In genomic region chr10:18378766-18379165, GRCh38 we compare ENCODE assay signal across 11 cellular contexts.
"Had no signal": no experiment of that assay in that cellular context is flagged by ENCODE, and none has a peak within 500 bp of the region (broad histone marks: within the 10 kb centered on the region; RNA-seq: fewer than 3 reads in every experiment).

No MANE protein-coding gene starts in this region.

- H3K36me3 ChIP-seq: breast epithelium had no signal

- H3K27ac ChIP-seq: breast epithelium had no signal

- DNase-seq: activated CD4-positive, alpha-beta T cell treated with anti-CD3 and anti-CD28 coated beads, Interleukin-2, amount 10 ng/mL, durations not matched to agents 24 days and 14 days; activated CD4-positive, CD25-positive, alpha-beta regulatory T cell; activated naive CD4-positive, alpha-beta T cell; activated naive CD8-positive, alpha-beta T cell treated with anti-CD3 and anti-CD28 coated beads, Interleukin-2, amount 50 U/mL, for 24 hours; aorta; endodermal cell; kidney glomerular epithelial cell; stimulated activated CD4-positive, alpha-beta T cell treated with anti-CD3 and anti-CD28 coated beads, Interleukin-2, amount 100 ng/mL, for 48 hours had no signal

- H3K27me3 ChIP-seq: breast epithelium had no signal

- H3K4me3 ChIP-seq: breast epithelium, lung had no signal

- H3K4me1 ChIP-seq: breast epithelium had no signal

- H3K9me3 ChIP-seq: breast epithelium had no signal

- ATAC-seq: activated naive CD8-positive, alpha-beta T cell treated with anti-CD3 and anti-CD28 coated beads, Interleukin-2, amount 50 U/mL, for 24 hours; stimulated activated memory B cell treated with anti-CD40 and anti-IgM and Interleukin-4, amounts not matched to agents 10 μg/mL and 1 μg/mL and 100 μg/mL, for 72 hours had no signal
